ENCODE assay signal across 8 cellular contexts in the genomic region with DNA sequence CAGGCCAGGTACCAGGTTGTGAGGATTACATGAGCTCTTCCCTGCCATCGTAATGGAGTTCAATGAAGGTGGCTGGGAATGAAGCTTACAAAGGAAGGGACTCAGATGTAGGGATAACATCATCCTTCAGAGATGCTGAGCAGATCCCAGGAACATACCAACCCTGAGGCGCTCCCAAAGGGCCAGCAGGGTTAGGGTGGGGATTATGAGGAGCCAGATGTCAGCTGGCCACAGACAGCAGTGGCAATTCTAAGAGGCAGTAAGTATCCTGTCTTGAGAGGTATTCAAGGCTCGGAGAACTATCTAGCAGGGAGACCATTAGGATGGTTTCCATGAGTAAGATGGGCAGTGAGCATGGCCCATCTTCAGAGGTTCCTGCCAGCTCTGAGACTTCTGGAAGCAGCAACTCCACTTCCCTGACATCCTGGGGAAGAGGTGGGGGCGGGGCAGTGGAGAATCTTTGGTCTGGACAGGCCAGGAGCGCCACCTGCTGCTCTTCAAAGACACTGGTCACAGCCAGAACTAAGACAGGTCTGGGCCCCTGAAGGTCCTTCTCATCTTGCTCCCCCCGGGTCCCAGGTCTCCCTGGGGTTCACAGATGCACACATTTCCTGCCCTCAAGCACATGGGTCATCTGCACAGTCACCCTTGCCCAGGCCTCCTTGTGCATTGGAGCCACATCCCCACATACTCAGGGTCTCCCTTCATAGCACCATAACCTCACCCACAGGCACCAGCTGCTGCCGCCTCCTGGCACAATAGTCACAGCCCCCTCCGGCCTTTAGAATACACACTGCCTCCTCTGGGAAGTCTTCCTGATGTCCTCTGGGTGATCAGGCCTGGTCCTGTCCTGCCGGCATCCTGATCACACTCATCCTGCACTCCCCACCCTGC. TPM values are rescaled to one million over a fixed set of nuclear protein-coding genes. Genes with fewer than 3 reads are reported as not detected.
DNase-seq lines count a peak whose midpoint lies in the region; ATAC-seq, FAIRE-seq and TF ChIP-seq lines count a peak whose summit lies in the region.

No MANE protein-coding gene starts in this region.

- H3K9me3 ChIP-seq in NT2/D1 (ENCODE audit: insufficient read depth, low read length): no peaks in the 10 kb centered on the region
- no peaks in the 10 kb centered on the region for H3K9me3 ChIP-seq in suprapubic skin

- 47% methylated on average over 7 of the region's 9 CpGs for WGBS in suprapubic skin

- TF ChIP-seq CTCF in D721Med (IDR thresholded peaks at IDR 0.05; ENCODE audit: insufficient read depth, missing control alignments) (peak; percentile 85), fibroblast of mammary gland (conservative IDR thresholded peaks at IDR 0.05; ENCODE audit: control insufficient read depth, insufficient read depth, low read depth, low read length) (peak; percentile 88), natural killer cell (IDR thresholded peaks at IDR 0.05) (peak; percentile 27), suprapubic skin (IDR thresholded peaks at IDR 0.05) (peak; percentile 71 to 83)

- no peaks in the 10 kb centered on the region for H3K9me3 Mint-ChIP-seq in activated T-cell treated with anti-CD3 and anti-CD28 coated beads, Interleukin-2, amount 50 U/mL, for 24 hours
- H3K9me3 Mint-ChIP-seq in natural killer cell: no peaks in the 10 kb centered on the region

- peaks cover 16% of the 10 kb centered on the region for H3K27me3 ChIP-seq in NT2/D1 (ENCODE audit: insufficient read depth, insufficient read length)
- H3K27me3 ChIP-seq in suprapubic skin: no peaks in the 10 kb centered on the region

- H3K27ac Mint-ChIP-seq in activated T-cell treated with anti-CD3 and anti-CD28 coated beads, Interleukin-2, amount 50 U/mL, for 24 hours: no peak overlapping the region
- H3K27ac Mint-ChIP-seq in natural killer cell: no peak overlapping the region

- no peak for FAIRE-seq in D721Med (lab: Jason Lieb, UNC)

- H3K4me3 Mint-ChIP-seq in activated T-cell treated with anti-CD3 and anti-CD28 coated beads, Interleukin-2, amount 50 U/mL, for 24 hours: no peak overlapping the region
- no peak overlapping the region for H3K4me3 Mint-ChIP-seq in natural killer cell

- H3K27me3 Mint-ChIP-seq in activated T-cell treated with anti-CD3 and anti-CD28 coated beads, Interleukin-2, amount 50 U/mL, for 24 hours: peaks cover 36% of the 10 kb centered on the region
- H3K27me3 Mint-ChIP-seq in natural killer cell (ENCODE audit: low read depth in 2 of 2): peaks cover 29 to 34% of the 10 kb centered on the region in 2 donors

- H3K4me1 ChIP-seq in NT2/D1 (ENCODE audit: insufficient read depth, insufficient read length) (peaks cover 25% of the 10 kb centered on the region), suprapubic skin (peaks cover 30% of the 10 kb centered on the region)

- no peak overlapping the region for H3K27ac ChIP-seq in suprapubic skin

- DNase-seq in D721Med (ENCODE audit: insufficient read length, low spot score) (peak; percentile 63), HuH-7.5 (ENCODE audit: low spot score) (peak; percentile 89), NT2/D1 (ENCODE audit: low read depth, low spot score) (peak; percentile 92), fibroblast of mammary gland (ENCODE audit: low read depth) (peak; percentile 80), natural killer cell (no peak), suprapubic skin (ENCODE audit: low spot score in 2 of 2) (peak; percentile 88 to 94)
- DNase-seq in activated T-cell treated with anti-CD3 and anti-CD28 coated beads, Interleukin-2, amount 50 U/mL, for 24 hours: peak; percentile 64

- TF ChIP-seq EP300 in suprapubic skin (IDR thresholded peaks at IDR 0.05): no peak

- no peaks in the 10 kb centered on the region for H3K36me3 Mint-ChIP-seq in activated T-cell treated with anti-CD3 and anti-CD28 coated beads, Interleukin-2, amount 50 U/mL, for 24 hours (ENCODE audit: low read depth)
- H3K36me3 Mint-ChIP-seq in natural killer cell: no peaks in the 10 kb centered on the region

- peak in 1 of 3 donors; percentile 55 for ATAC-seq in natural killer cell
- no peak for ATAC-seq in HG02642 (IDR thresholded peaks at IDR 0.05; ENCODE audit: poor library complexity, unreplicated experiment)

- H3K9ac ChIP-seq in NT2/D1 (ENCODE audit: insufficient read length, low read depth): peak overlapping the region; percentile 58

- H3K4me3 ChIP-seq in NT2/D1 (ENCODE audit: insufficient read length, low read depth) (no peak overlapping the region), fibroblast of mammary gland (ENCODE audit: control insufficient read depth, low read depth, low read length) (no peak overlapping the region), suprapubic skin (no peak overlapping the region)

- peaks cover 15% of the 10 kb centered on the region for H3K4me1 Mint-ChIP-seq in activated T-cell treated with anti-CD3 and anti-CD28 coated beads, Interleukin-2, amount 50 U/mL, for 24 hours (ENCODE audit: low read depth)
- H3K4me1 Mint-ChIP-seq in natural killer cell: peaks cover 11 to 17% of the 10 kb centered on the region in 2 donors

- no peak for TF ChIP-seq POLR2A in suprapubic skin (IDR thresholded peaks at IDR 0.05)

- no peaks in the 10 kb centered on the region for H3K36me3 ChIP-seq in NT2/D1 (ENCODE audit: insufficient read depth, insufficient read length, low read length)
- H3K36me3 ChIP-seq in suprapubic skin: no peaks in the 10 kb centered on the region

- intact Hi-C loops in natural killer cell (cut with micrococcal nuclease): loop anchor here (1.0 kb wide), 1 partner anchor 110 kb away; no protein-coding TSS in a partner anchor

RNA-seq across cellular contexts. Expression of gene SDC3, which starts 2.8 kb away (rescaled TPM):
- under 1 TPM in 2 of 3 donors, not detected in 1; 0.33 to 0.63 TPM for total RNA-seq in natural killer cell
- total RNA-seq in suprapubic skin: 10 to 100 TPM in 3 of 4 donors, 1 to 10 TPM in 1; 7.7 to 16.7 (median 15.1) TPM

Comparison
In these comparisons a context has a peak if more than half of its experiments do, and no peak if none do; other contexts are left out.
1. CTCF ChIP-seq: peak in every context shown above with its lines; median percentile 88 in fibroblast of mammary gland; 85 in D721Med; 77 in suprapubic skin; 27 in natural killer cell.
2. RNA of gene SDC3, which starts 2.8 kb away (total RNA-seq): 7.7 to 16.7 TPM in suprapubic skin; 0.33 to 0.63 TPM in natural killer cell; every median in the first group is over 4 times any median in the second.